In the genomic region with DNA sequence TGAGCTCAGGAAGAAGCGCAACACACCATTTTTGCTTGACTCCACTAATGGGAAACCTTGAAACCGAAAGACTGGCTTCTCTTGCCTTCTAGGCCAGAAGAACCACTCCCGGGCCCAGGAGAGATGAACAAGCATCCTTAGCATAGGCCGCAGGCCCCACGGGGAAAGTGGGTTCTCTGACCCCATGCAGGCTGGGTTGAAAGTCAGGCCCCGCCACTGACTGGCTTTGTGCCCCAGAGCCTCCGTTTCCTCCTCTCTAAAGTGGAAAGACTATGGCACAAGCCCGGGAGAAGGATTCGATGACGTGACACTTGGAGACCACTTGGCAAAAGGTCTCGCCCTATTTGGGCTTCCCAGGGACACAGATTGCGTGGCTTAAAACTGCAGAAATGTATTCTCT, we compare ENCODE assay signal across 24 cellular contexts. TPM values are rescaled to one million over a fixed set of nuclear protein-coding genes. Genes with fewer than 3 reads are reported as not detected.
DNase-seq lines count a peak whose midpoint lies in the region; TF ChIP-seq lines count a peak whose summit lies in the region.
"Had no signal": no experiment of that assay in that cellular context is flagged by ENCODE, and none has a peak within 500 bp of the region (broad histone marks: within the 10 kb centered on the region; RNA-seq: fewer than 3 reads in every experiment).

No MANE protein-coding gene starts in this region.

- no peak overlapping the region for H3K4me3 ChIP-seq in BLaER1
- no peak overlapping the region for H3K4me3 ChIP-seq in BLaER1 treated with 17β-estradiol and CSF1 and Interleukin-3, amounts not matched to agents 10 nM and 100 nM
- H3K4me3 ChIP-seq in spleen: no peak overlapping the region
- H3K4me3 ChIP-seq in right atrium auricular region: no peak overlapping the region

- intact Hi-C loops in spleen (cut with DNase I; ENCODE audit: low total_unique reads): no loop called here

- H3K4me2 ChIP-seq in BLaER1: peak overlapping the region; percentile 66
- peak overlapping the region; percentile 12 to 80 (median 56) for H3K4me2 ChIP-seq in BLaER1 treated with 17β-estradiol and CSF1 and Interleukin-3, amounts not matched to agents 10 nM and 100 nM

- 78 to 91% (median 85%) methylated on average over 7 to 12 of the region's 12 CpGs for WGBS in spleen, 5 donors

- H3K36me3 Mint-ChIP-seq in neural crest cell (ENCODE audit: low read depth): no peaks in the 10 kb centered on the region
- H3K36me3 Mint-ChIP-seq: CD14-positive monocyte; CD4-positive, alpha-beta memory T cell; CD4-positive, CD25-positive, alpha-beta regulatory T cell; CD8-positive, alpha-beta memory T cell had no signal

- peaks cover 29% of the 10 kb centered on the region for H3K4me1 ChIP-seq in BLaER1
- H3K4me1 ChIP-seq in BLaER1 treated with 17β-estradiol and CSF1 and Interleukin-3, amounts not matched to agents 10 nM and 100 nM: peaks cover 29 to 46% (median 35%) of the 10 kb centered on the region in 10 experiments
- no peaks in the 10 kb centered on the region for H3K4me1 ChIP-seq in spleen
- H3K4me1 ChIP-seq in right atrium auricular region: no peaks in the 10 kb centered on the region
- H3K4me1 ChIP-seq: BE2C had no signal

- DNase-seq in neural crest cell (ENCODE audit: low read depth, low spot score) (no peak), spleen (peak; percentile 71), right atrium auricular region (ENCODE audit: low spot score) (no peak), DMS79 treated with DMSO at 0.1 percent for 48 hours (lab: John Stamatoyannopoulos, UW) (no peak), activated gamma-delta T cell (lab: John Stamatoyannopoulos, UW) (no peak), cerebellar nuclear complex (lab: John Stamatoyannopoulos, UW) (no peak)
- DNase-seq: 8988T; ACHN; BE2C; C1 segment of cervical spinal cord; CD4-positive, alpha-beta memory T cell; CD4-positive, CD25-positive, alpha-beta regulatory T cell; CD8-positive, alpha-beta memory T cell; COR-L47; DMS 273 treated with DMSO at 0.1 percent for 48 hours; DMS153; DMS53; DMS79; GF-D8 had no signal

- H3K27me3 ChIP-seq in BLaER1 (peaks cover 94% of the 10 kb centered on the region), spleen (replicated peaks in 1 of 7) (peaks cover 0 to 44% (median 8%) of the 10 kb centered on the region in 7 donors), right atrium auricular region (peaks cover 0 to 4% of the 10 kb centered on the region in 2 donors)
- peaks cover 79 to 100% (median 98%) of the 10 kb centered on the region in 11 experiments for H3K27me3 ChIP-seq in BLaER1 treated with 17β-estradiol and CSF1 and Interleukin-3, amounts not matched to agents 10 nM and 100 nM

- TF ChIP-seq CTCF in neural crest cell (conservative IDR thresholded peaks at IDR 0.05) (no peak), spleen (IDR thresholded peaks at IDR 0.05 in 8 of 11, conservative IDR thresholded peaks at IDR 0.05 in 3 of 11) (no peak), right atrium auricular region (IDR thresholded peaks at IDR 0.05) (no peak)

- no peaks in the 10 kb centered on the region for H3K36me3 ChIP-seq in BLaER1
- no peaks in the 10 kb centered on the region for H3K36me3 ChIP-seq in BLaER1 treated with 17β-estradiol and CSF1 and Interleukin-3, amounts not matched to agents 10 nM and 100 nM
- no peaks in the 10 kb centered on the region for H3K36me3 ChIP-seq in spleen
- H3K36me3 ChIP-seq in right atrium auricular region: no peaks in the 10 kb centered on the region
- H3K36me3 ChIP-seq: BE2C had no signal

- no peak for TF ChIP-seq POLR2A in spleen (IDR thresholded peaks at IDR 0.05)

- H4K20me1 ChIP-seq in BLaER1: peaks cover 71% of the 10 kb centered on the region
- H4K20me1 ChIP-seq in BLaER1 treated with 17β-estradiol and CSF1 and Interleukin-3, amounts not matched to agents 10 nM and 100 nM: peaks cover 0 to 58% (median 23%) of the 10 kb centered on the region in 11 experiments; a peak in 15 of 22 replicates

- no peak overlapping the region for H3K9ac ChIP-seq in BLaER1
- H3K9ac ChIP-seq in BLaER1 treated with 17β-estradiol and CSF1 and Interleukin-3, amounts not matched to agents 10 nM and 100 nM: no peak overlapping the region

- H3K9me3 Mint-ChIP-seq in neural crest cell: no peaks in the 10 kb centered on the region

- H3K27ac Mint-ChIP-seq in neural crest cell (ENCODE audit: unreplicated experiment): peak overlapping the region; percentile 12
- H3K27ac Mint-ChIP-seq: CD14-positive monocyte; CD4-positive, alpha-beta memory T cell; CD4-positive, CD25-positive, alpha-beta regulatory T cell; CD8-positive, alpha-beta memory T cell had no signal

- no peaks in the 10 kb centered on the region for H3K9me3 ChIP-seq in BLaER1
- H3K9me3 ChIP-seq in BLaER1 treated with 17β-estradiol and CSF1 and Interleukin-3, amounts not matched to agents 10 nM and 100 nM (replicated peaks in 1 of 11): peaks cover 0 to 11% (median 0%) of the 10 kb centered on the region in 11 experiments; a peak in 7 of 22 replicates
- no peaks in the 10 kb centered on the region for H3K9me3 ChIP-seq in spleen
- no peaks in the 10 kb centered on the region for H3K9me3 ChIP-seq in right atrium auricular region
- H3K9me3 ChIP-seq: BE2C had no signal

- H3K4me1 Mint-ChIP-seq in neural crest cell: no peaks in the 10 kb centered on the region
- H3K4me1 Mint-ChIP-seq: CD14-positive monocyte; CD4-positive, CD25-positive, alpha-beta regulatory T cell; CD8-positive, alpha-beta memory T cell had no signal

- H3K4me3 Mint-ChIP-seq in neural crest cell: no peak overlapping the region
- H3K4me3 Mint-ChIP-seq: CD14-positive monocyte; CD4-positive, alpha-beta memory T cell; CD4-positive, CD25-positive, alpha-beta regulatory T cell; CD8-positive, alpha-beta memory T cell had no signal

- peaks cover 29% of the 10 kb centered on the region for H3K27me3 Mint-ChIP-seq in neural crest cell (ENCODE audit: low read depth)

- no peak overlapping the region for H3K27ac ChIP-seq in BLaER1
- H3K27ac ChIP-seq in BLaER1 treated with 17β-estradiol and CSF1 and Interleukin-3, amounts not matched to agents 10 nM and 100 nM: no peak overlapping the region
- H3K27ac ChIP-seq in spleen: no peak overlapping the region
- H3K27ac ChIP-seq in right atrium auricular region: no peak overlapping the region

RNA-seq across cellular contexts. Expression of a gene that starts 9.9 kb away (rescaled TPM):
- total RNA-seq in neural crest cell (14.2 and 15.5 TPM in 2 replicates), spleen (under 1 TPM in 3 of 7 donors, not detected in 4; 0.11 to 0.20 (median 0.18) TPM), right atrium auricular region (under 1 TPM; 0.19 to 0.28 TPM)
- under 1 TPM in 2 of 3 donors, not detected in 1; 0.02 to 0.06 TPM for polyA plus RNA-seq in spleen
- total RNA-seq: A673; CD4-positive, alpha-beta memory T cell; CD4-positive, CD25-positive, alpha-beta regulatory T cell; CD8-positive, alpha-beta memory T cell had no signal
- polyA plus RNA-seq: AG04450; CD14-positive monocyte; CD4-positive, alpha-beta memory T cell; CD4-positive, CD25-positive, alpha-beta regulatory T cell; CD8-positive, alpha-beta memory T cell had no signal

Comparison
In these comparisons a context has a peak if more than half of its experiments do, and no peak if none do; other contexts are left out.
1. RNA of a gene that starts 9.9 kb away (total RNA-seq): 14.2 to 15.5 TPM in neural crest cell; 0.19 to 0.28 TPM in right atrium auricular region and 0.11 to 0.20 TPM in spleen; every median in the first group is over 10 times any median in the second.